Comparison of ENCODE assay signal across 1 cellular context in genomic region chr20:32761831-32762753, GRCh38.
TF ChIP-seq lines count a peak whose summit lies in the region.

TSS of gene DNMT3B (plus strand) at chr20:32762385. CDS start at chr20:32780324, 17,939 bp downstream.

TF ChIP-seq in HepG2, 621 proteins besides CTCF, POLR2A, EP300 and RAD21 (continued from another document and continues in another):
- TF ChIP-seq NFAT5 (CRISPR knock-in tag; IDR thresholded peaks at IDR 0.05): no peak; the same call in 1 of the 2 replicates
- TF ChIP-seq SETDB1 (CRISPR knock-in tag; IDR thresholded peaks at IDR 0.05; ENCODE audit: borderline replicate concordance): no peak
- TF ChIP-seq CCDC6 (CRISPR knock-in tag; IDR thresholded peaks at IDR 0.05): no peak
- TF ChIP-seq ZNF580 (CRISPR knock-in tag; IDR thresholded peaks at IDR 0.05; ENCODE audit: borderline replicate concordance, low read depth): no peak
- TF ChIP-seq KLF9 (CRISPR knock-in tag; IDR thresholded peaks at IDR 0.05; ENCODE audit: low read depth): no peak
- TF ChIP-seq ZNF784 (CRISPR knock-in tag; IDR thresholded peaks at IDR 0.05; ENCODE audit: borderline replicate concordance): peak; percentile 76; the same call in 1 of the 2 replicates
- no peak; the same call in 1 of the 2 replicates for TF ChIP-seq ZNF367 (CRISPR knock-in tag; IDR thresholded peaks at IDR 0.05; ENCODE audit: borderline replicate concordance)
- no peak for TF ChIP-seq MED13 (CRISPR knock-in tag; IDR thresholded peaks at IDR 0.05)
- TF ChIP-seq ATF3 (CRISPR knock-in tag; IDR thresholded peaks at IDR 0.05): no peak
- TF ChIP-seq PBX2 (CRISPR knock-in tag; IDR thresholded peaks at IDR 0.05): 0 out of 2 replicates have a peak, but pooled peaks have one; percentile 16
- peak; percentile 44 for TF ChIP-seq ARID4A (CRISPR knock-in tag; IDR thresholded peaks at IDR 0.05; ENCODE audit: borderline replicate concordance)
- TF ChIP-seq ZNF572 (CRISPR knock-in tag; IDR thresholded peaks at IDR 0.05): no peak
- no peak for TF ChIP-seq STAT5B (CRISPR knock-in tag; IDR thresholded peaks at IDR 0.05)
- no peak for TF ChIP-seq FLYWCH1 (CRISPR knock-in tag; IDR thresholded peaks at IDR 0.05)
- TF ChIP-seq RCOR2 (CRISPR knock-in tag; IDR thresholded peaks at IDR 0.05): no peak; the same call in 1 of the 2 replicates
- no peak for TF ChIP-seq FOSL1 (CRISPR knock-in tag; IDR thresholded peaks at IDR 0.05; ENCODE audit: borderline replicate concordance)
- TF ChIP-seq ZNF879 (CRISPR knock-in tag; IDR thresholded peaks at IDR 0.05): no peak
- TF ChIP-seq GRHL1 (CRISPR knock-in tag; conservative IDR thresholded peaks at IDR 0.05): no peak
- TF ChIP-seq ZSCAN22 (CRISPR knock-in tag; IDR thresholded peaks at IDR 0.05): no peak
- TF ChIP-seq NFYB (CRISPR knock-in tag; IDR thresholded peaks at IDR 0.05): peak; percentile 75
- no peak for TF ChIP-seq NCOR1 (IDR thresholded peaks at IDR 0.05; ENCODE audit: borderline replicate concordance, low read length)
- TF ChIP-seq ARHGAP35 (CRISPR knock-in tag; IDR thresholded peaks at IDR 0.05; ENCODE audit: borderline replicate concordance): no peak; the same call in 1 of the 2 replicates
- no peak for TF ChIP-seq JUND (CRISPR knock-in tag; IDR thresholded peaks at IDR 0.05)
- peak; percentile 43 for TF ChIP-seq ZNF33B (CRISPR knock-in tag; IDR thresholded peaks at IDR 0.05)
- TF ChIP-seq HNRNPK (IDR thresholded peaks at IDR 0.05; ENCODE audit: low read depth, low read length, poor library complexity, severe bottlenecking): peak; percentile 43
- no peak for TF ChIP-seq ZNF512 (CRISPR knock-in tag; IDR thresholded peaks at IDR 0.05)
- no peak for TF ChIP-seq ZNF331 (CRISPR knock-in tag; IDR thresholded peaks at IDR 0.05)
- no peak for TF ChIP-seq U2AF2 (IDR thresholded peaks at IDR 0.05; ENCODE audit: low read depth, low read length)
- no peak for TF ChIP-seq ZBTB8A (CRISPR knock-in tag; IDR thresholded peaks at IDR 0.05; ENCODE audit: borderline replicate concordance, low read depth)
- peak; percentile 97 for TF ChIP-seq ZNF777 (CRISPR knock-in tag; IDR thresholded peaks at IDR 0.05)
- TF ChIP-seq ZNF713 (CRISPR knock-in tag; IDR thresholded peaks at IDR 0.05): no peak
- peak; percentile 72 for TF ChIP-seq THAP11 (CRISPR knock-in tag; IDR thresholded peaks at IDR 0.05)
- TF ChIP-seq ZNF670 (CRISPR knock-in tag; IDR thresholded peaks at IDR 0.05; ENCODE audit: borderline replicate concordance): no peak; the same call in 1 of the 2 replicates
- no peak for TF ChIP-seq TBL1XR1 (IDR thresholded peaks at IDR 0.05; ENCODE audit: borderline replicate concordance, low read length, partially characterized antibody)
- no peak for TF ChIP-seq DPF2 (CRISPR knock-in tag; IDR thresholded peaks at IDR 0.05; ENCODE audit: borderline replicate concordance, low read depth)
- peak; percentile 70; the same call in 1 of the 2 replicates for TF ChIP-seq ZNF891 (CRISPR knock-in tag; IDR thresholded peaks at IDR 0.05)
- no peak; the same call in 1 of the 2 replicates for TF ChIP-seq MYNN (CRISPR knock-in tag; IDR thresholded peaks at IDR 0.05; ENCODE audit: low read depth)
- TF ChIP-seq MAZ (IDR thresholded peaks at IDR 0.05; ENCODE audit: borderline replicate concordance, low read depth, low read length): peak; percentile 68
- peak; percentile 92 for TF ChIP-seq MAZ (CRISPR knock-in tag; IDR thresholded peaks at IDR 0.05; ENCODE audit: low read depth)
- TF ChIP-seq ZNF124 (CRISPR knock-in tag; IDR thresholded peaks at IDR 0.05): no peak
- TF ChIP-seq ZNF18 (CRISPR knock-in tag; IDR thresholded peaks at IDR 0.05; ENCODE audit: insufficient replicate concordance): no peak
- TF ChIP-seq HDAC1 (CRISPR knock-in tag; IDR thresholded peaks at IDR 0.05): no peak; the same call in 1 of the 2 replicates
- no peak; the same call in 1 of the 2 replicates for TF ChIP-seq KLF12 (CRISPR knock-in tag; IDR thresholded peaks at IDR 0.05; ENCODE audit: borderline replicate concordance)
- TF ChIP-seq ZBTB42 (CRISPR knock-in tag; IDR thresholded peaks at IDR 0.05): no peak
- TF ChIP-seq ZNF430 (CRISPR knock-in tag; IDR thresholded peaks at IDR 0.05): no peak
- no peak for TF ChIP-seq SMARCE1 (IDR thresholded peaks at IDR 0.05; ENCODE audit: borderline replicate concordance)
- no peak for TF ChIP-seq REPIN1 (CRISPR knock-in tag; IDR thresholded peaks at IDR 0.05; ENCODE audit: borderline replicate concordance, low read depth)
- TF ChIP-seq ONECUT2 (CRISPR knock-in tag; IDR thresholded peaks at IDR 0.05): no peak
- peak; percentile 81 for TF ChIP-seq DRAP1 (CRISPR knock-in tag; IDR thresholded peaks at IDR 0.05)
- no peak for TF ChIP-seq REL (CRISPR knock-in tag; conservative IDR thresholded peaks at IDR 0.05)
